ENCODE assay signal across 19 cellular contexts in genomic region chr5:173745561-173745960, GRCh38.
A peak's percentile ranks its signal among the peaks of the same experiment; 100 is the strongest.
DNase-seq lines count a peak whose midpoint lies in the region; ATAC-seq, FAIRE-seq and TF ChIP-seq lines count a peak whose summit lies in the region.
"Had no signal": no experiment of that assay in that cellular context is flagged by ENCODE, and none has a peak within 500 bp of the region (broad histone marks: within the 10 kb centered on the region; RNA-seq: fewer than 3 reads in every experiment).

No MANE protein-coding gene starts in this region.

- H3K9ac ChIP-seq in BLaER1 (no peak overlapping the region), KMS-11 (peak overlapping the region; percentile 60; the same call in 1 of the 2 replicates), K562 (ENCODE audit: insufficient read depth in 1 of 2, low read depth in 2 of 2, low read length in 2 of 2) (peak overlapping the region in 1 of 2 experiments; percentile 32; a peak in 1 of 4 replicates)

- H3K9me1 ChIP-seq in K562 (ENCODE audit: control insufficient read depth, insufficient read depth, low read length), result no peaks in the 10 kb centered on the region

- peak overlapping the region in 5 of 6 donors; percentile 67 to 90 (median 75) for H3K27ac Mint-ChIP-seq in naive B cell
- H3K27ac Mint-ChIP-seq: activated naive CD4-positive, alpha-beta T cell treated with anti-CD3 and anti-CD28 coated beads for 36 hours; activated T-cell treated with anti-CD3 and anti-CD28 coated beads, Interleukin-2, amount 50 U/mL, for 24 hours had no signal

- TF ChIP-seq RAD21 in K562 (CRISPR knock-in tag; conservative IDR thresholded peaks at IDR 0.05 in 1 of 2, IDR thresholded peaks at IDR 0.05 in 1 of 2), result no peak

- H3K4me1 ChIP-seq in BLaER1 (peaks cover 45% of the 10 kb centered on the region), KMS-11 (ENCODE audit: low read depth, poor library complexity, severe bottlenecking) (peaks cover 83% of the 10 kb centered on the region), K562 (replicated peaks in 1 of 2; ENCODE audit: control insufficient read depth in 2 of 2, insufficient read depth in 2 of 2, low read length in 2 of 2) (peaks cover 0 to 17% of the 10 kb centered on the region in 2 experiments; a peak in 3 of 5 replicates), mucosa of descending colon (ENCODE audit: low read depth) (no peaks in the 10 kb centered on the region)
- H3K4me1 ChIP-seq: right atrium auricular region had no signal

- no peaks in the 10 kb centered on the region for H3K36me3 ChIP-seq in BLaER1
- H3K36me3 ChIP-seq in KMS-11 (ENCODE audit: insufficient read depth), result no peaks in the 10 kb centered on the region
- H3K36me3 ChIP-seq in K562 (ENCODE audit: control insufficient read depth, insufficient read depth, low read length), result no peaks in the 10 kb centered on the region
- H3K36me3 ChIP-seq in mucosa of descending colon (ENCODE audit: low read depth), result no peaks in the 10 kb centered on the region
- H3K36me3 ChIP-seq: HAP-1, right atrium auricular region, tibial nerve had no signal

- no peak overlapping the region for H3K27ac ChIP-seq in BLaER1
- H3K27ac ChIP-seq in KMS-11, result peak overlapping the region; percentile 86
- H3K27ac ChIP-seq in K562 (ENCODE audit: extremely low read depth, low read depth, low read length), result no peak overlapping the region
- H3K27ac ChIP-seq: hepatocyte, right atrium auricular region had no signal

- H3K27me3 ChIP-seq in BLaER1 (no peaks in the 10 kb centered on the region), KMS-11 (ENCODE audit: insufficient read depth, low read depth) (no peaks in the 10 kb centered on the region), K562 (ENCODE audit: control insufficient read depth in 2 of 2, insufficient read depth in 2 of 2, low read length in 2 of 2) (no peaks in the 10 kb centered on the region)
- H3K27me3 ChIP-seq: hepatocyte, right atrium auricular region, tibial nerve had no signal

- no peak for TF ChIP-seq EP300 in K562 (IDR thresholded peaks at IDR 0.05; ENCODE audit: low read length)

- DNase-seq in K562 (ENCODE audit: extremely low read depth in 1 of 4, low spot score in 3 of 4) (no peak), naive B cell (no peak), mucosa of descending colon (no peak)
- no peak for DNase-seq in activated CD4-positive, CD25-positive, alpha-beta regulatory T cell treated with anti-CD3 and anti-CD28 coated beads, Interleukin-2, amount 50 U/mL, for 72 hours
- DNase-seq: activated CD4-positive, alpha-beta T cell treated with anti-CD3 and anti-CD28 coated beads, Interleukin-2, amount 50 U/mL, for 48 hours; activated naive CD4-positive, alpha-beta T cell treated with anti-CD3 and anti-CD28 coated beads for 36 hours; activated T-cell treated with anti-CD3 and anti-CD28 coated beads, Interleukin-2, amount 50 U/mL, for 24 hours; midbrain; NCI-H1436 treated with DMSO at 0.1 percent for 48 hours; SW 1271 had no signal

- FAIRE-seq in K562 (lab: Jason Lieb, UNC), result no peak
- FAIRE-seq: endothelial cell of umbilical vein had no signal

- no peak for TF ChIP-seq POLR2A in K562 (conservative IDR thresholded peaks at IDR 0.05)

- H4K20me1 ChIP-seq in BLaER1, result no peaks in the 10 kb centered on the region
- H4K20me1 ChIP-seq in KMS-11 (ENCODE audit: insufficient read depth), result no peaks in the 10 kb centered on the region
- H4K20me1 ChIP-seq in K562 (replicated peaks; ENCODE audit: control insufficient read depth, insufficient read depth, low read length), result no peaks in the 10 kb centered on the region

- H3K9me3 ChIP-seq in BLaER1 (no peaks in the 10 kb centered on the region), K562 (replicated peaks; ENCODE audit: control insufficient read depth, insufficient read depth, low read depth, low read length) (no peaks in the 10 kb centered on the region), mucosa of descending colon (no peaks in the 10 kb centered on the region)
- H3K9me3 ChIP-seq: HAP-1, right atrium auricular region, tibial nerve had no signal

- H3K4me3 ChIP-seq in BLaER1 (no peak overlapping the region), KMS-11 (IDR thresholded peaks at IDR 0.05; ENCODE audit: insufficient read depth, low read depth, low read length) (no peak overlapping the region), K562 (no peak overlapping the region), mucosa of descending colon (no peak overlapping the region)
- H3K4me3 ChIP-seq: HAP-1, hepatocyte, right atrium auricular region, tibial nerve had no signal

- H3K9me3 Mint-ChIP-seq in naive B cell, result no peaks in the 10 kb centered on the region
- H3K9me3 Mint-ChIP-seq: activated naive CD4-positive, alpha-beta T cell treated with anti-CD3 and anti-CD28 coated beads for 36 hours; activated T-cell treated with anti-CD3 and anti-CD28 coated beads, Interleukin-2, amount 50 U/mL, for 24 hours had no signal

- H3K4me3 Mint-ChIP-seq in naive B cell, result peak overlapping the region in 5 of 8 donors; percentile 20 to 74 (median 34)
- H3K4me3 Mint-ChIP-seq: activated naive CD4-positive, alpha-beta T cell treated with anti-CD3 and anti-CD28 coated beads for 36 hours; activated T-cell treated with anti-CD3 and anti-CD28 coated beads, Interleukin-2, amount 50 U/mL, for 24 hours had no signal

- peaks cover 44 to 62% (median 52%) of the 10 kb centered on the region in 3 donors for H3K4me1 Mint-ChIP-seq in naive B cell

- CTCF ChIA-PET in K562 (lab: Yijun Ruan, JAX; ENCODE audit: low intra/inter-chr PET ratio), result no interaction called here

- no peak for ATAC-seq in K562
- no peak for ATAC-seq in naive B cell (ENCODE audit: low read depth in 2 of 2)
- no peak for ATAC-seq in mucosa of descending colon
- no peak for ATAC-seq in GM18868 (IDR thresholded peaks at IDR 0.05; ENCODE audit: unreplicated experiment)
- ATAC-seq in HG02642 (IDR thresholded peaks at IDR 0.05; ENCODE audit: poor library complexity, unreplicated experiment), result no peak

- POLR2A ChIA-PET in K562 (lab: Yijun Ruan, JAX), result interaction anchor here (1.1 to 1.6 kb wide), 4 partner anchors 9 to 115 kb away, joined by 3 to 7 read pairs (median 3); no protein-coding TSS in a partner anchor

- WGBS in K562 (ENCODE audit: insufficient coverage, low coverage, missing lambda C conversion rate), result 57% methylated on average over 7 of the region's 7 CpGs

- BruUV-seq in K562 (replicated peaks; lab: Mats Ljungman, UMichigan), result no TSS peak

- in situ Hi-C loops in K562 (cut with MboI), result no loop called here

- H2AFZ ChIP-seq in KMS-11 (ENCODE audit: low read depth) (peak overlapping the region; percentile 30; the same call in 1 of the 2 replicates), K562 (ENCODE audit: low read depth, low read length) (peak overlapping the region; percentile 75; the same call in 1 of the 2 replicates)
- H2AFZ ChIP-seq: hepatocyte had no signal

- no peaks in the 10 kb centered on the region for H3K79me2 ChIP-seq in KMS-11 (ENCODE audit: insufficient read depth, low read depth)
- no peaks in the 10 kb centered on the region for H3K79me2 ChIP-seq in K562 (ENCODE audit: control insufficient read depth, insufficient read depth, low read length)
- H3K79me2 ChIP-seq: hepatocyte had no signal

- H3K4me2 ChIP-seq in BLaER1 (peak overlapping the region; percentile 38), KMS-11 (peak overlapping the region; percentile 77), K562 (ENCODE audit: insufficient read depth, low read length) (no peak overlapping the region)
- H3K4me2 ChIP-seq: hepatocyte had no signal

- no peaks in the 10 kb centered on the region for H3K36me3 Mint-ChIP-seq in naive B cell

- intact Hi-C loops in K562 (cut with micrococcal nuclease), result no loop called here
- intact Hi-C loops in mucosa of descending colon (cut with DNase I, micrococcal nuclease), result no loop called here

- no peaks in the 10 kb centered on the region for H3K27me3 Mint-ChIP-seq in naive B cell

- TF ChIP-seq CTCF in KMS-11 (conservative IDR thresholded peaks at IDR 0.05; ENCODE audit: low read depth, low read length) (no peak), K562 (IDR thresholded peaks at IDR 0.05 in 2 of 3, conservative IDR thresholded peaks at IDR 0.05 in 1 of 3; ENCODE audit: insufficient read depth in 2 of 3, low read depth in 1 of 3, low read length in 3 of 3) (no peak), mucosa of descending colon (IDR thresholded peaks at IDR 0.05) (no peak)

TF ChIP-seq in K562, 482 proteins besides CTCF, POLR2A, EP300 and RAD21:
- no peak for TF ChIP-seq ERF (CRISPR knock-in tag; IDR thresholded peaks at IDR 0.05)
